Comparison of ENCODE assay signal across 1 cellular context in genomic region chr19:4059931-4060620, GRCh38.
TF ChIP-seq lines count a peak whose summit lies in the region.

No MANE protein-coding gene starts in this region.

TF ChIP-seq in HepG2, 621 proteins besides CTCF, POLR2A, EP300 and RAD21 (continued from another document and continues in another):
- TF ChIP-seq HNF1A (IDR thresholded peaks at IDR 0.05; ENCODE audit: low read depth) (no peak), HNF1A (CRISPR knock-in tag; IDR thresholded peaks at IDR 0.05; ENCODE audit: borderline replicate concordance) (no peak), SRY (CRISPR knock-in tag; IDR thresholded peaks at IDR 0.05) (no peak), ZNF430 (CRISPR knock-in tag; IDR thresholded peaks at IDR 0.05) (no peak), SP140L (CRISPR knock-in tag; IDR thresholded peaks at IDR 0.05; ENCODE audit: borderline replicate concordance) (no peak), SMYD3 (CRISPR knock-in tag; IDR thresholded peaks at IDR 0.05) (no peak), ZKSCAN1 (IDR thresholded peaks at IDR 0.05; ENCODE audit: low read length) (peak; percentile 96), ZNF652 (CRISPR knock-in tag; IDR thresholded peaks at IDR 0.05; ENCODE audit: borderline replicate concordance, low read depth) (no peak), BATF2 (CRISPR knock-in tag; IDR thresholded peaks at IDR 0.05) (no peak), PAXIP1 (CRISPR knock-in tag; conservative IDR thresholded peaks at IDR 0.05) (no peak), ZNF383 (CRISPR knock-in tag; IDR thresholded peaks at IDR 0.05; ENCODE audit: borderline replicate concordance) (no peak), ZNF639 (CRISPR knock-in tag; conservative IDR thresholded peaks at IDR 0.05) (no peak), GMEB1 (CRISPR knock-in tag; IDR thresholded peaks at IDR 0.05; ENCODE audit: borderline replicate concordance) (no peak), HNRNPLL (IDR thresholded peaks at IDR 0.05; ENCODE audit: low read depth, low read length, poor library complexity, severe bottlenecking) (no peak), MED13 (CRISPR knock-in tag; IDR thresholded peaks at IDR 0.05) (no peak), HOXA7 (CRISPR knock-in tag; IDR thresholded peaks at IDR 0.05) (no peak), GATA4 (IDR thresholded peaks at IDR 0.05; ENCODE audit: borderline replicate concordance, low read depth) (no peak), RXRA (CRISPR knock-in tag; IDR thresholded peaks at IDR 0.05) (peak; percentile 18; the same call in 1 of the 2 replicates), SNAPC4 (CRISPR knock-in tag; IDR thresholded peaks at IDR 0.05) (no peak), ARID3A (IDR thresholded peaks at IDR 0.05; ENCODE audit: low read depth, low read length) (no peak), CBX2 (IDR thresholded peaks at IDR 0.05; ENCODE audit: low read depth, low read length) (no peak), CBX2 (CRISPR knock-in tag; IDR thresholded peaks at IDR 0.05; ENCODE audit: low read depth) (no peak), ZNF451 (CRISPR knock-in tag; IDR thresholded peaks at IDR 0.05) (no peak), U2AF1 (optimal IDR thresholded peaks at IDR 0.05; ENCODE audit: low read depth, low read length) (no peak), ZNF781 (CRISPR knock-in tag; IDR thresholded peaks at IDR 0.05; ENCODE audit: borderline replicate concordance, not compliant biosample characterization) (no peak), NR2F2 (IDR thresholded peaks at IDR 0.05; ENCODE audit: borderline replicate concordance, low read depth) (no peak), SOX6 (IDR thresholded peaks at IDR 0.05) (no peak), SOX6 (CRISPR knock-in tag; IDR thresholded peaks at IDR 0.05) (no peak; the same call in 1 of the 2 replicates), JUNB (CRISPR knock-in tag; IDR thresholded peaks at IDR 0.05; ENCODE audit: borderline replicate concordance) (no peak), ELF4 (CRISPR knock-in tag; IDR thresholded peaks at IDR 0.05; ENCODE audit: borderline replicate concordance) (no peak), NR2F6 (IDR thresholded peaks at IDR 0.05) (no peak), NR2F6 (CRISPR knock-in tag; IDR thresholded peaks at IDR 0.05) (no peak), ZNF34 (CRISPR knock-in tag; IDR thresholded peaks at IDR 0.05; ENCODE audit: borderline replicate concordance) (no peak), NR2F1 (CRISPR knock-in tag; IDR thresholded peaks at IDR 0.05) (no peak), MAFF (IDR thresholded peaks at IDR 0.05; ENCODE audit: low read depth, low read length) (no peak), RFXANK (CRISPR knock-in tag; IDR thresholded peaks at IDR 0.05) (no peak), XBP1 (CRISPR knock-in tag; IDR thresholded peaks at IDR 0.05) (no peak), RBM39 (IDR thresholded peaks at IDR 0.05; ENCODE audit: low read depth, low read length, poor library complexity, severe bottlenecking) (peak; percentile 16), MAFG (CRISPR knock-in tag; IDR thresholded peaks at IDR 0.05) (0 out of 2 replicates have a peak, but pooled peaks have one; percentile 28), NFE2L2 (IDR thresholded peaks at IDR 0.05; ENCODE audit: low read length) (no peak), DMTF1 (CRISPR knock-in tag; IDR thresholded peaks at IDR 0.05) (no peak), SETDB1 (CRISPR knock-in tag; IDR thresholded peaks at IDR 0.05; ENCODE audit: borderline replicate concordance) (no peak), ZBTB38 (CRISPR knock-in tag; IDR thresholded peaks at IDR 0.05) (peak; percentile 84), CCDC6 (CRISPR knock-in tag; IDR thresholded peaks at IDR 0.05) (no peak), ZFP36 (IDR thresholded peaks at IDR 0.05; ENCODE audit: borderline replicate concordance, low read depth, low read length, partially characterized antibody) (peak; percentile 61), GTF2F1 (IDR thresholded peaks at IDR 0.05; ENCODE audit: low read length) (no peak)
